In genomic region chr2:117979911-117980341, GRCh38 we compare ENCODE assay signal across 13 cellular contexts. TPM values are rescaled to one million over a fixed set of nuclear protein-coding genes. Genes with fewer than 3 reads are reported as not detected.
A peak's percentile ranks its signal among the peaks of the same experiment; 100 is the strongest.
DNase-seq lines count a peak whose midpoint lies in the region; ATAC-seq, FAIRE-seq and TF ChIP-seq lines count a peak whose summit lies in the region.
"Had no signal": no experiment of that assay in that cellular context is flagged by ENCODE, and none has a peak within 500 bp of the region (broad histone marks: within the 10 kb centered on the region; RNA-seq: fewer than 3 reads in every experiment).

No MANE protein-coding gene starts in this region.

- ATAC-seq in SK-N-SH treated with all-trans-retinoic acid at 6 μM for 48 hours: peak; percentile 45
- ATAC-seq: activated naive CD4-positive, alpha-beta T cell treated with anti-CD3 and anti-CD28 coated beads, Interleukin-2, amount 50 U/mL, for 72 hours had no signal

- DNase-seq in CD1c-positive myeloid dendritic cell (ENCODE audit: extremely low spot score): peak; percentile 67
- DNase-seq in globus pallidus (ENCODE audit: low spot score): peak; percentile 35
- peak; percentile 21 for DNase-seq in retinal pigment epithelial cell (ENCODE audit: low read depth)
- no peak for DNase-seq in GM10266 (ENCODE audit: extremely low spot score)
- no peak for DNase-seq in H54 (ENCODE audit: insufficient read length, low spot score)
- no peak for DNase-seq in KG1 (lab: John Stamatoyannopoulos, UW)
- no peak for DNase-seq in OCI-LY7 (ENCODE audit: low spot score)
- DNase-seq: DMS79 treated with DMSO at 0.1 percent for 48 hours, NCI-H1105, Peyer's patch had no signal

- no peaks in the 10 kb centered on the region for H3K9me2 ChIP-seq in OCI-LY7 (ENCODE audit: insufficient read depth, low read length)

- no TSS peak for BruUV-seq in OCI-LY7 (replicated peaks; lab: Mats Ljungman, UMichigan)

- no peaks in the 10 kb centered on the region for H3K79me2 ChIP-seq in OCI-LY7 (ENCODE audit: insufficient read depth, low read depth, low read length)

- H2AFZ ChIP-seq in OCI-LY7 (ENCODE audit: low read length): no peak overlapping the region

- CTCF ChIA-PET in OCI-LY7 (lab: Charles Lee; ENCODE audit: unreplicated experiment): no interaction called here

- H3K36me3 ChIP-seq in OCI-LY7 (ENCODE audit: insufficient read depth, low read length): peaks cover 83% of the 10 kb centered on the region

- intact Hi-C loops in OCI-LY7 (cut with micrococcal nuclease; ENCODE audit: unreplicated experiment): no loop called here

- H3K4me3 ChIP-seq in retinal pigment epithelial cell (ENCODE audit: low read length) (no peak overlapping the region), OCI-LY7 (ENCODE audit: low read depth, low read length, poor library complexity, severe bottlenecking) (no peak overlapping the region)
- H3K4me3 ChIP-seq: BLaER1, Peyer's patch had no signal

- TF ChIP-seq CTCF in retinal pigment epithelial cell (conservative IDR thresholded peaks at IDR 0.05; ENCODE audit: low read depth, low read length) (no peak), GM10266 (IDR thresholded peaks at IDR 0.05; ENCODE audit: control insufficient read depth, insufficient read depth, low read depth, missing control alignments) (no peak), OCI-LY7 (conservative IDR thresholded peaks at IDR 0.05; ENCODE audit: low read length) (no peak)

- POLR2A ChIA-PET in OCI-LY7 (lab: Charles Lee): interaction anchor here (1.5 kb wide), 1 partner anchor 10 kb away, joined by 6 read pairs; no protein-coding TSS in a partner anchor

- no peak overlapping the region for H3K27ac ChIP-seq in OCI-LY7 (ENCODE audit: low read depth, low read length, poor library complexity, severe bottlenecking)
- H3K27ac ChIP-seq: BLaER1, Peyer's patch had no signal

- FAIRE-seq in H54 (lab: Jason Lieb, UNC): no peak

- no peaks in the 10 kb centered on the region for H3K9me3 ChIP-seq in OCI-LY7 (ENCODE audit: low read length)
- H3K9me3 ChIP-seq: BLaER1, Peyer's patch had no signal

- H4K20me1 ChIP-seq in OCI-LY7 (ENCODE audit: insufficient read depth, low read length): no peaks in the 10 kb centered on the region

- no peak overlapping the region for H3K4me2 ChIP-seq in OCI-LY7 (ENCODE audit: low read length)
- H3K4me2 ChIP-seq: BLaER1 had no signal

- no peaks in the 10 kb centered on the region for H3K4me1 ChIP-seq in OCI-LY7 (ENCODE audit: insufficient read depth, low read length, poor library complexity, severe bottlenecking)
- H3K4me1 ChIP-seq: BLaER1 had no signal

- no peak for TF ChIP-seq POLR2A in H54 (IDR thresholded peaks at IDR 0.05; ENCODE audit: low read depth, low read length)

TF ChIP-seq in SK-N-SH treated with all-trans-retinoic acid at 6 μM for 48 hours, 23 proteins besides CTCF, POLR2A, EP300 and RAD21:
- no peak for TF ChIP-seq ZNF565 (CRISPR knock-in tag; conservative IDR thresholded peaks at IDR 0.05; ENCODE audit: low read depth)
- no peak for TF ChIP-seq ZNF8 (CRISPR knock-in tag; IDR thresholded peaks at IDR 0.05)
- TF ChIP-seq ZFP3 (CRISPR knock-in tag; IDR thresholded peaks at IDR 0.05): peak; percentile 53; the same call in 1 of the 2 replicates
- peak; percentile 25; the same call in 1 of the 2 replicates for TF ChIP-seq GLIS3 (CRISPR knock-in tag; IDR thresholded peaks at IDR 0.05)
- no peak for TF ChIP-seq ARNTL (CRISPR knock-in tag; IDR thresholded peaks at IDR 0.05; ENCODE audit: borderline replicate concordance, low read depth)
- TF ChIP-seq BACH2 (CRISPR knock-in tag; IDR thresholded peaks at IDR 0.05; ENCODE audit: borderline replicate concordance): no peak
- 0 out of 2 replicates have a peak, but pooled peaks have one; percentile 19 for TF ChIP-seq CSDC2 (CRISPR knock-in tag; IDR thresholded peaks at IDR 0.05)
- TF ChIP-seq TSHZ2 (CRISPR knock-in tag; IDR thresholded peaks at IDR 0.05): no peak
- no peak for TF ChIP-seq TOX (CRISPR knock-in tag; IDR thresholded peaks at IDR 0.05; ENCODE audit: borderline replicate concordance)
- no peak for TF ChIP-seq PPARA (CRISPR knock-in tag; IDR thresholded peaks at IDR 0.05; ENCODE audit: borderline replicate concordance)
TF ChIP-seq in SK-N-SH treated with all-trans-retinoic acid at 6 μM for 48 hours: peak in this region for 3.

RNA-seq across cellular contexts. Expression of gene CCDC93, which starts 33.9 kb away (rescaled TPM):
- 25.6 and 28.2 TPM in 2 replicates for total RNA-seq in OCI-LY7 (2014; rRNA removed; shearing (Covaris generic))
- 50.0 and 53.8 TPM in 2 replicates for total RNA-seq in OCI-LY7 (2022)

Comparison
In these comparisons a context has a peak if more than half of its experiments do, and no peak if none do; other contexts are left out.
1. DNase-seq: peak in CD1c-positive myeloid dendritic cell (single experiment), globus pallidus (single experiment) and retinal pigment epithelial cell (single experiment); none in GM10266 (single experiment), H54 (single experiment), KG1 (single experiment) and OCI-LY7 (single experiment).